ENCODE assay signal across 17 cellular contexts in the genomic region with DNA sequence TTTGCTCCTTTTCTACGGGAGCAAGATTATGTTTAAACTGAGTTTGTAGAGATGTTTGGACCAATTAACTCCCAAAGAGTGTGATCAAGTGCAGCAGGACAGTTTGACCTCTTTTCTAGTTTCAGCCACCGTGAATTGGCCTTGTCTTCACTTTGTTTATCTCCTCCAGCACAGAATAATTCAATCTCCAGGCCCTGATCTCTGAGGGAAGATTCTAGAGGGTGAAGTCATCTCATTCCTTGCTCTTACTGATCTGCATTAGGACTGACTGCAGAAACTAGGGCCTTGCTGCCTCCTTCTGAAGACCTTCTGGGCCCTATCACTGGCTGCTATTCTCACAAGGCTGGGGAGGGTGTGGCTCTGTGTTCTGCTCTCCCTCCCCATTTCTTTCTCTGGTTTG. TPM values are rescaled to one million over a fixed set of nuclear protein-coding genes. Genes with fewer than 3 reads are reported as not detected.
A peak's percentile ranks its signal among the peaks of the same experiment; 100 is the strongest.
DNase-seq lines count a peak whose midpoint lies in the region; ATAC-seq and TF ChIP-seq lines count a peak whose summit lies in the region.
"Had no signal": no experiment of that assay in that cellular context is flagged by ENCODE, and none has a peak within 500 bp of the region (broad histone marks: within the 10 kb centered on the region; RNA-seq: fewer than 3 reads in every experiment).

No MANE protein-coding gene starts in this region.

- TF ChIP-seq POLR2A in adrenal gland (IDR thresholded peaks at IDR 0.05): no peak

- intact Hi-C loops in adrenal gland (cut with DNase I): no loop called here

- no peak overlapping the region for H2AFZ ChIP-seq in DND-41 (ENCODE audit: low read depth, low read length)

- H3K4me1 ChIP-seq in DND-41 (ENCODE audit: insufficient read depth, low read length): peaks cover 25% of the 10 kb centered on the region
- H3K4me1 ChIP-seq in adrenal gland (replicated peaks in 1 of 2): peaks cover 11 to 12% of the 10 kb centered on the region in 2 donors
- H3K4me1 ChIP-seq: BE2C had no signal

- peaks cover 82% of the 10 kb centered on the region for H3K79me2 ChIP-seq in DND-41 (ENCODE audit: insufficient read depth, low read length)

- TF ChIP-seq CTCF in DND-41 (IDR thresholded peaks at IDR 0.05; ENCODE audit: borderline replicate concordance, extremely low read depth, low read length, poor library complexity, severe bottlenecking) (no peak), HFFc6 (IDR thresholded peaks at IDR 0.05) (no peak), choroid plexus epithelial cell (conservative IDR thresholded peaks at IDR 0.05; ENCODE audit: low read depth, low read length) (no peak), osteocyte (IDR thresholded peaks at IDR 0.05) (no peak), adrenal gland (IDR thresholded peaks at IDR 0.05) (no peak)

- H3K36me3 ChIP-seq in DND-41 (ENCODE audit: insufficient read depth, low read length) (peaks cover 51% of the 10 kb centered on the region), adrenal gland (replicated peaks in 1 of 2) (no peaks in the 10 kb centered on the region)
- H3K36me3 ChIP-seq: BE2C had no signal

- H3K9me3 Mint-ChIP-seq in HFFc6 (no peaks in the 10 kb centered on the region), osteocyte (ENCODE audit: unreplicated experiment) (no peaks in the 10 kb centered on the region)
- H3K9me3 Mint-ChIP-seq: CD8-positive, alpha-beta T cell had no signal

- DNase-seq in DND-41: no peak
- DNase-seq in HFFc6: no peak
- peak; percentile 26 for DNase-seq in choroid plexus epithelial cell (ENCODE audit: low read depth)
- no peak for DNase-seq in osteocyte (ENCODE audit: extremely low spot score, unreplicated experiment)
- DNase-seq in adrenal gland: no peak
- no peak for DNase-seq in GOT3 (lab: John Stamatoyannopoulos, UW)
- DNase-seq: BE2C; CD8-positive, alpha-beta T cell; DMS79 treated with DMSO at 0.1 percent for 48 hours; KBM-7; NCI-H1092; NCI-H1694; NCI-H2107; NCI-H226; NCI-H526 had no signal

- H3K4me3 Mint-ChIP-seq in HFFc6: peak overlapping the region; percentile 13
- no peak overlapping the region for H3K4me3 Mint-ChIP-seq in osteocyte (ENCODE audit: unreplicated experiment)
- H3K4me3 Mint-ChIP-seq: CD8-positive, alpha-beta T cell had no signal

- H3K27ac Mint-ChIP-seq in HFFc6 (peak overlapping the region; percentile 62), osteocyte (ENCODE audit: unreplicated experiment) (peak overlapping the region; percentile 33)
- H3K27ac Mint-ChIP-seq: CD8-positive, alpha-beta T cell had no signal

- 50 to 76% (median 63%) methylated on average over 2 of the region's 2 CpGs for WGBS in adrenal gland, 4 donors

- H3K4me3 ChIP-seq in DND-41 (ENCODE audit: low read depth in 1 of 2, low read length in 2 of 2) (no peak overlapping the region), choroid plexus epithelial cell (ENCODE audit: low read depth, low read length) (no peak overlapping the region), adrenal gland (no peak overlapping the region)

- H3K36me3 Mint-ChIP-seq in HFFc6 (ENCODE audit: low read depth) (peaks cover 46% of the 10 kb centered on the region), osteocyte (ENCODE audit: unreplicated experiment) (peaks cover 11% of the 10 kb centered on the region)

- ATAC-seq in DND-41 (ENCODE audit: insufficient read depth, low read depth) (no peak), GM19324 (IDR thresholded peaks at IDR 0.05; ENCODE audit: low FRiP score, unreplicated experiment) (no peak)
- ATAC-seq: CD8-positive, alpha-beta T cell had no signal

- no peak overlapping the region for H3K9ac ChIP-seq in DND-41 (ENCODE audit: low read depth, low read length)

- peaks cover 78% of the 10 kb centered on the region for H3K4me1 Mint-ChIP-seq in HFFc6 (ENCODE audit: low read depth)
- H3K4me1 Mint-ChIP-seq in osteocyte (ENCODE audit: unreplicated experiment): peaks cover 21% of the 10 kb centered on the region

- H3K9me3 ChIP-seq in DND-41 (ENCODE audit: insufficient read depth, low read length, severe bottlenecking) (no peaks in the 10 kb centered on the region), adrenal gland (replicated peaks in 1 of 3) (no peaks in the 10 kb centered on the region)
- H3K9me3 ChIP-seq: BE2C had no signal

- H3K4me2 ChIP-seq in DND-41 (ENCODE audit: insufficient read depth, low read length): no peak overlapping the region

- H3K27ac ChIP-seq in DND-41 (ENCODE audit: low read length) (0 out of 2 replicates have a peak overlapping the region, but pooled peaks have one; percentile 27), adrenal gland (no peak overlapping the region)
- H3K27ac ChIP-seq: RWPE1 had no signal

- H3K27me3 Mint-ChIP-seq in HFFc6 (ENCODE audit: insufficient read depth): no peaks in the 10 kb centered on the region; the same call in none of the 2 replicates
- H3K27me3 Mint-ChIP-seq in osteocyte (ENCODE audit: unreplicated experiment): no peaks in the 10 kb centered on the region

- H4K20me1 ChIP-seq in DND-41 (ENCODE audit: insufficient read depth, low read length): peaks cover 14% of the 10 kb centered on the region; the same call in 1 of the 2 replicates

- no peaks in the 10 kb centered on the region for H3K27me3 ChIP-seq in DND-41 (ENCODE audit: insufficient read depth, low read length, poor library complexity)
- no peaks in the 10 kb centered on the region for H3K27me3 ChIP-seq in adrenal gland
- H3K27me3 ChIP-seq: BE2C had no signal

RNA-seq across cellular contexts. Expression of a gene that starts 29.3 kb away (rescaled TPM):
- 1,000 to 10,000 TPM; 1,007 to 1,412 (median 1,300) TPM for total RNA-seq in HFFc6 (2021; fragmentation: NEBNext Ultra II Directional; extraction: Animal tissue kit (Norgen Biotek cat#: 25700))
- total RNA-seq in osteocyte (157 and 169 TPM in 2 replicates), adrenal gland (10 to 100 TPM in 4 of 8 donors, 1 to 10 TPM in 4; 6.0 to 94.2 (median 12.0) TPM)
- polyA plus RNA-seq in adrenal gland: 10 to 100 TPM in 2 of 3 donors, 1 to 10 TPM in 1; 6.8 to 23.3 (median 10.6) TPM
